18 cellular contexts compared by ENCODE assay signal in the genomic region with DNA sequence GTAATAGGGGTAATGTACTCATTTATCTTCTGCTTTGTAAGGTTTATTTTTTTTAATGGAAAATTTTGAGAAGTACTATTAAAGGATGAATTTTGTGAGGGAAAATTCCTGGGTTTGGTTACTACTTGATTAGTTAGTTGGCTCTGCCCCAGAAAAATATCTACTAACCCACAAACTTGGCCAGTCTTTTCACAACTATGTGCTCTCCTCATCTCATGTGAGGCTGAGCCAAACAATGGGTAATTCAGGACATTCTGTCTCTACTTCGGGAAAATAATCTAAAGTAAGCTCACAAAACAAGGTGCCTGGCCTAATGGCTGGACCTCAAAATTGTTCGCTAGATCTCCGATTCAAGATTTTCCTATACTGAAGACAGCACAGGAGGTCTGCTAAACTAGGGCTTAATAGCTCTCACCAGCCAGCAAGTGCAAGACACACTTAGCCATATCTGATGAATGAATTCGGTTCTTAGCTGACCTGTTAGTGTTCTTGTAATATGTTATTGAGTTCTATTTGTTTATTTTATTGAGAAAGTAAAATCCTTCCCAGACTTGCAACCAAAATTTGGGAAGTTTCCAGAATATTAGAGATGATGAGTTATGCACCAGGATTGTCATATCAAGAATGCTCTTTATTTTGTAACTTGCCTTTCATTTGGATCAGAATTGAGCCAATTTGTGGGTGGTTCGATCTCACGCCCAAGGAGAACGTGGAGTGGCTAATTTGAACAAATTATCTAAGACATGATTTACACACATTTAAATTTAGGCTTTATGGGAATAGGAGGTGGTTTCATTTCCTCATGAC. TPM values are rescaled to one million over a fixed set of nuclear protein-coding genes. Genes with fewer than 3 reads are reported as not detected.
DNase-seq lines count a peak whose midpoint lies in the region; ATAC-seq and TF ChIP-seq lines count a peak whose summit lies in the region.
"Had no signal": no experiment of that assay in that cellular context is flagged by ENCODE, and none has a peak within 500 bp of the region (broad histone marks: within the 10 kb centered on the region; RNA-seq: fewer than 3 reads in every experiment).

No MANE protein-coding gene starts in this region.

- WGBS in SK-N-SH (ENCODE audit: low lambda C conversion rate), result 72% methylated on average over 7 of the region's 7 CpGs
- WGBS in gastroesophageal sphincter (ENCODE audit: low coverage in 1 of 2), 2 donors, result 31 to 60% methylated on average over 7 of the region's 7 CpGs
- 56 to 66% methylated on average over 7 of the region's 7 CpGs for WGBS in thyroid gland, 2 donors

- POLR2A ChIA-PET in SK-N-SH (lab: Yijun Ruan, JAX), result no interaction called here

- in situ Hi-C loops in brain microvascular endothelial cell (cut with HindIII; ENCODE audit: low pct_ligation_motif_present, low sequenced_read_pairs), result no loop called here

- TF ChIP-seq EP300 in SK-N-SH (IDR thresholded peaks at IDR 0.05; ENCODE audit: borderline replicate concordance in 1 of 2, low read depth in 1 of 2, low read length in 1 of 2), result no peak
- TF ChIP-seq EP300 in gastroesophageal sphincter (IDR thresholded peaks at IDR 0.05), result no peak

- no peaks in the 10 kb centered on the region for H4K20me1 ChIP-seq in SK-N-SH (ENCODE audit: insufficient read depth)

- H3K4me1 ChIP-seq in SK-N-SH (ENCODE audit: control insufficient read depth in 1 of 2, insufficient read depth in 2 of 2, low read depth in 1 of 2, low read length in 1 of 2) (peaks cover 0 to 11% of the 10 kb centered on the region in 2 experiments; a peak in 2 of 4 replicates), gastroesophageal sphincter (peaks cover 0 to 24% (median 10%) of the 10 kb centered on the region in 3 donors), thyroid gland (peaks cover 8 to 32% of the 10 kb centered on the region in 2 donors)

- H3K27ac ChIP-seq in SK-N-SH (ENCODE audit: low read depth in 2 of 2, low read length in 1 of 2) (no peak overlapping the region; a peak in 1 of 4 replicates), brain microvascular endothelial cell (no peak overlapping the region), gastroesophageal sphincter (peak overlapping the region; percentile 30 to 65 (median 60)), thyroid gland (peak overlapping the region; percentile 48 to 94 (median 92)), caudate nucleus (ENCODE audit: low read depth, low read length) (no peak overlapping the region)

- no peak overlapping the region for H3K4me3 ChIP-seq in SK-N-SH (ENCODE audit: low read depth in 2 of 2, low read length in 1 of 2)
- no peak overlapping the region for H3K4me3 ChIP-seq in brain microvascular endothelial cell (ENCODE audit: low read depth, low read length)
- no peak overlapping the region for H3K4me3 ChIP-seq in gastroesophageal sphincter
- H3K4me3 ChIP-seq in thyroid gland (replicated peaks in 1 of 3), result peak overlapping the region in 1 of 3 donors; percentile 3

- DNase-seq in SK-N-SH, result no peak
- peak; percentile 4 for DNase-seq in brain microvascular endothelial cell
- DNase-seq in thyroid gland, result no peak
- no peak for DNase-seq in DMS 273 (lab: John Stamatoyannopoulos, UW; ENCODE audit: unreplicated experiment)
- DNase-seq in caudate nucleus (lab: John Stamatoyannopoulos, UW), result no peak
- DNase-seq in NCI-H2171 (lab: John Stamatoyannopoulos, UW), result no peak
- DNase-seq: 8988T; activated CD8-positive, alpha-beta T cell treated with anti-CD3 and anti-CD28 coated beads for 36 hours; activated naive CD8-positive, alpha-beta T cell treated with anti-CD3 and anti-CD28 coated beads, Interleukin-2, amount 10 ng/mL, durations not matched to agents 7 days and 5 days; activated T-cell treated with anti-CD3 and anti-CD28 coated beads, Interleukin-2, amount 50 U/mL, for 72 hours; CD8-positive, alpha-beta T cell; DND-41; endodermal cell; NCI-H1694; T-helper 17 cell had no signal

- H3K36me3 ChIP-seq in SK-N-SH (replicated peaks in 1 of 2; ENCODE audit: control insufficient read depth in 1 of 2, insufficient read depth in 2 of 2, low read length in 1 of 2) (no peaks in the 10 kb centered on the region), brain microvascular endothelial cell (replicated peaks) (no peaks in the 10 kb centered on the region), gastroesophageal sphincter (no peaks in the 10 kb centered on the region), thyroid gland (no peaks in the 10 kb centered on the region)

- H3K79me2 ChIP-seq in SK-N-SH (ENCODE audit: insufficient read depth), result no peaks in the 10 kb centered on the region

- no peak for TF ChIP-seq CTCF in SK-N-SH (IDR thresholded peaks at IDR 0.05)
- no peak for TF ChIP-seq CTCF in brain microvascular endothelial cell (IDR thresholded peaks at IDR 0.05; ENCODE audit: low read depth, low read length, missing control alignments)
- TF ChIP-seq CTCF in gastroesophageal sphincter (IDR thresholded peaks at IDR 0.05), result no peak
- TF ChIP-seq CTCF in thyroid gland (IDR thresholded peaks at IDR 0.05), result no peak

- CTCF ChIA-PET in SK-N-SH (lab: Yijun Ruan, JAX), result interaction anchor here (0.7 to 1.7 kb wide), 5 partner anchors 9 to 471 kb away, joined by 3 to 4 read pairs (median 3); no protein-coding TSS in a partner anchor

- no peak overlapping the region for H3K9ac ChIP-seq in SK-N-SH

- no peak for TF ChIP-seq POLR2A in gastroesophageal sphincter (IDR thresholded peaks at IDR 0.05)
- TF ChIP-seq POLR2A in thyroid gland (IDR thresholded peaks at IDR 0.05), result peak in 1 of 2 donors; percentile 36

- H3K4me2 ChIP-seq in SK-N-SH, result no peak overlapping the region

- TF ChIP-seq RAD21 in SK-N-SH (IDR thresholded peaks at IDR 0.05; ENCODE audit: low read length), result no peak

- H3K27me3 ChIP-seq in SK-N-SH (ENCODE audit: insufficient read depth) (no peaks in the 10 kb centered on the region), brain microvascular endothelial cell (replicated peaks) (no peaks in the 10 kb centered on the region), gastroesophageal sphincter (no peaks in the 10 kb centered on the region), thyroid gland (no peaks in the 10 kb centered on the region)

- no peaks in the 10 kb centered on the region for H3K9me2 ChIP-seq in SK-N-SH

- H3F3A ChIP-seq in SK-N-SH (replicated peaks; ENCODE audit: insufficient read depth), result no peaks in the 10 kb centered on the region

- H2AFZ ChIP-seq in SK-N-SH (ENCODE audit: low read depth), result no peak overlapping the region

- ATAC-seq in SK-N-SH treated with all-trans-retinoic acid at 6 μM for 48 hours (no peak), gastroesophageal sphincter (peak; percentile 74)
- ATAC-seq: activated CD8-positive, alpha-beta T cell treated with anti-CD3 and anti-CD28 coated beads for 36 hours; activated T-cell treated with anti-CD3 and anti-CD28 coated beads, Interleukin-2, amount 50 U/mL, for 72 hours; CD8-positive, alpha-beta T cell; stimulated activated memory B cell treated with anti-CD40 and anti-IgM and Interleukin-4, amounts not matched to agents 10 μg/mL and 1 μg/mL and 100 μg/mL, for 72 hours; T-helper 17 cell had no signal

- intact Hi-C loops in thyroid gland (cut with DNase I), result no loop called here

- H3K9me3 ChIP-seq in SK-N-SH (no peaks in the 10 kb centered on the region), gastroesophageal sphincter (no peaks in the 10 kb centered on the region), thyroid gland (no peaks in the 10 kb centered on the region)

TF ChIP-seq in SK-N-SH, 30 proteins besides CTCF, POLR2A, EP300 and RAD21:
- peak; percentile 47; the same call in 1 of the 2 replicates for TF ChIP-seq NFIC (IDR thresholded peaks at IDR 0.05; ENCODE audit: borderline replicate concordance)
- no peak for TF ChIP-seq MEF2A (IDR thresholded peaks at IDR 0.05; ENCODE audit: borderline replicate concordance, low read depth)
- TF ChIP-seq SMC3 (IDR thresholded peaks at IDR 0.05; ENCODE audit: low read depth, low read length), result no peak
- TF ChIP-seq, protein P1, sequence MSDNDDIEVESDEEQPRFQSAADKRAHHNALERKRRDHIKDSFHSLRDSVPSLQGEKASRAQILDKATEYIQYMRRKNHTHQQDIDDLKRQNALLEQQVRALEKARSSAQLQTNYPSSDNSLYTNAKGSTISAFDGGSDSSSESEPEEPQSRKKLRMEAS (IDR thresholded peaks at IDR 0.05; ENCODE audit: low read depth), result no peak

TF ChIP-seq in SK-N-SH treated with all-trans-retinoic acid at 6 μM for 48 hours, 23 proteins besides CTCF, POLR2A, EP300 and RAD21:
- no peak for TF ChIP-seq GLIS3 (CRISPR knock-in tag; IDR thresholded peaks at IDR 0.05)
- no peak for TF ChIP-seq ZFP3 (CRISPR knock-in tag; IDR thresholded peaks at IDR 0.05)

RNA-seq across cellular contexts. Expression of a gene that starts 5.7 kb away (rescaled TPM):
- polyA plus RNA-seq in SK-N-SH (2012; rRNA removed), result not detected in 2 replicates
- not detected in 2 replicates for polyA plus RNA-seq in SK-N-SH (2012; cell fraction: cytosol; rRNA removed)
- polyA plus RNA-seq in SK-N-SH (2012; cell fraction: nucleus; rRNA removed), result not detected in 2 replicates
- under 1 TPM in 2 of 4 donors, not detected in 2; 0.54 to 0.96 TPM for total RNA-seq in gastroesophageal sphincter
- 100 to 1,000 TPM; 296 to 403 (median 324) TPM for total RNA-seq in thyroid gland
- total RNA-seq: activated CD8-positive, alpha-beta T cell treated with anti-CD3 and anti-CD28 coated beads for 36 hours; activated naive CD8-positive, alpha-beta T cell treated with anti-CD3 and anti-CD28 coated beads, Interleukin-2, amount 10 ng/mL, durations not matched to agents 7 days and 5 days; activated T-cell treated with anti-CD3 and anti-CD28 coated beads, Interleukin-2, amount 50 U/mL, for 72 hours; CD8-positive, alpha-beta T cell; T-helper 17 cell had no signal

Comparison
In these comparisons a context has a peak if more than half of its experiments do, and no peak if none do; other contexts are left out.
1. H3K27ac ChIP-seq: peak in gastroesophageal sphincter (4 of 4) and thyroid gland (3 of 3); none in SK-N-SH (0 of 2), brain microvascular endothelial cell (single experiment) and caudate nucleus (single experiment).
2. RNA of a gene that starts 5.7 kb away (total RNA-seq): 296 to 403 TPM in thyroid gland; 0.54 to 0.96 TPM in gastroesophageal sphincter; every median in the first group is over 100 times any median in the second.